In the genomic region with DNA sequence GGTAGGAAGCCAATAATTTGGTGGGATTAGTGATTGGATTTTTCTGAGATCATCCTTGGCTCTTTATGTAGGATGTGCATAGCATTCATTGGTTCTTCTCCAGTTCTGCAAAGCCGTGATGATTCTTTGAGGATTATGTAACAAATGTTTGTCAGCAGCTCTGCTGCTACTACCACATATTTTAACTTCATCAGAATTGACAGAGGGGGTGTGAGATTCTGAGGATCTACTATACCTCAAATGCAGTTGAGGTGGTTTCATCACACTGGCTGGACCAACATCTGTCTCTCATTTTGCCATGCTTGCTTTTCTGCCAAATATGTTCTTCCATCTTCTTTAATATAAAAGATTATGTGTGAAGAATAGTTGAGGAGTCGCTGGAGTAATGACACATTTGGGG, we compare ENCODE assay signal across 21 cellular contexts.
DNase-seq lines count a peak whose midpoint lies in the region; ATAC-seq, FAIRE-seq and TF ChIP-seq lines count a peak whose summit lies in the region.
"Had no signal": no experiment of that assay in that cellular context is flagged by ENCODE, and none has a peak within 500 bp of the region (broad histone marks: within the 10 kb centered on the region; RNA-seq: fewer than 3 reads in every experiment).

No MANE protein-coding gene starts in this region.

- intact Hi-C loops in ascending aorta (cut with DNase I), result no loop called here
- intact Hi-C loops in activated T-helper 1 cell treated with anti-CD3 and anti-CD28 coated beads, Interleukin-12 subunit alpha, Interleukin-12 subunit beta, Interleukin-2, Interleukin-4 antibody, amounts not matched to agents 30 ng/mL and 10 ng/mL and 1 ng/mL, durations not matched to agents 14 hours and 24 hours and 36 hours (cut with micrococcal nuclease), result no loop called here

- peaks cover 25% of the 10 kb centered on the region for H3K27me3 Mint-ChIP-seq in T-helper 17 cell
- peaks cover 2% of the 10 kb centered on the region for H3K27me3 Mint-ChIP-seq in activated T-helper 1 cell treated with anti-CD3 and anti-CD28 coated beads, Interleukin-12 subunit alpha, Interleukin-12 subunit beta, Interleukin-2, Interleukin-4 antibody, amounts not matched to agents 30 ng/mL and 10 ng/mL and 1 ng/mL, durations not matched to agents 14 hours and 24 hours and 36 hours (ENCODE audit: insufficient read depth)

- no peak overlapping the region for H3K27ac Mint-ChIP-seq in T-helper 17 cell
- H3K27ac Mint-ChIP-seq in activated T-helper 1 cell treated with anti-CD3 and anti-CD28 coated beads, Interleukin-12 subunit alpha, Interleukin-12 subunit beta, Interleukin-2, Interleukin-4 antibody, amounts not matched to agents 30 ng/mL and 10 ng/mL and 1 ng/mL, durations not matched to agents 14 hours and 24 hours and 36 hours, result no peak overlapping the region
- H3K27ac Mint-ChIP-seq: CD4-positive, CD25-positive, alpha-beta regulatory T cell had no signal

- H3K4me3 ChIP-seq in GM23248, result no peak overlapping the region
- no peak overlapping the region for H3K4me3 ChIP-seq in ascending aorta
- no peak overlapping the region for H3K4me3 ChIP-seq in fibroblast of mammary gland (ENCODE audit: control insufficient read depth, low read depth, low read length)
- no peak overlapping the region for H3K4me3 ChIP-seq in stomach smooth muscle (ENCODE audit: low read length in 2 of 2)
- H3K4me3 ChIP-seq: GM12878 had no signal

- no peak overlapping the region for H3K9ac ChIP-seq in GM23248
- no peak overlapping the region for H3K9ac ChIP-seq in stomach smooth muscle (ENCODE audit: low read length in 2 of 2)

- ATAC-seq in T-helper 17 cell, result no peak
- ATAC-seq: GM12878, HCT116 had no signal

- H3K27me3 ChIP-seq in GM23248 (replicated peaks; ENCODE audit: insufficient read depth) (no peaks in the 10 kb centered on the region), ascending aorta (no peaks in the 10 kb centered on the region), stomach smooth muscle (ENCODE audit: control insufficient read depth in 1 of 2, insufficient read depth in 2 of 2, low read length in 2 of 2) (no peaks in the 10 kb centered on the region)
- H3K27me3 ChIP-seq: BE2C had no signal

- DNase-seq in GM23248 (peak; percentile 10), ascending aorta (ENCODE audit: low spot score in 2 of 2) (no peak), fibroblast of mammary gland (ENCODE audit: low read depth) (peak; percentile 22), T-helper 17 cell (no peak), GM20000 (ENCODE audit: low spot score) (no peak), frontal cortex (ENCODE audit: low spot score in 2 of 2) (no peak)
- DNase-seq in activated T-helper 1 cell treated with anti-CD3 and anti-CD28 coated beads, Interleukin-12 subunit alpha, Interleukin-12 subunit beta, Interleukin-2, Interleukin-4 antibody, amounts not matched to agents 30 ng/mL and 10 ng/mL and 1 ng/mL, durations not matched to agents 14 hours and 24 hours and 36 hours (ENCODE audit: low spot score), result no peak
- DNase-seq: BE2C; C1 segment of cervical spinal cord; CD4-positive, CD25-positive, alpha-beta regulatory T cell; CD8-positive, alpha-beta memory T cell; DMS 273 treated with DMSO at 0.1 percent for 48 hours; DMS53; DND-41; EL; GOT3; H7; HFFc6 had no signal

- H3K27ac ChIP-seq in GM23248, result no peak overlapping the region
- peak overlapping the region; percentile 86 to 88 for H3K27ac ChIP-seq in ascending aorta
- peak overlapping the region; percentile 19 for H3K27ac ChIP-seq in stomach smooth muscle (ENCODE audit: low read length)

- H3K4me1 ChIP-seq in GM23248 (ENCODE audit: insufficient read depth) (peaks cover 34% of the 10 kb centered on the region), ascending aorta (peaks cover 20 to 26% of the 10 kb centered on the region in 2 donors), stomach smooth muscle (ENCODE audit: control insufficient read depth, insufficient read depth, low read length) (peaks cover 27% of the 10 kb centered on the region)
- H3K4me1 ChIP-seq: BE2C had no signal

- no peak for FAIRE-seq in frontal cortex (lab: Jason Lieb, UNC)
- FAIRE-seq: GM12878 had no signal

- no peak overlapping the region for H3K4me3 Mint-ChIP-seq in T-helper 17 cell
- no peak overlapping the region for H3K4me3 Mint-ChIP-seq in activated T-helper 1 cell treated with anti-CD3 and anti-CD28 coated beads, Interleukin-12 subunit alpha, Interleukin-12 subunit beta, Interleukin-2, Interleukin-4 antibody, amounts not matched to agents 30 ng/mL and 10 ng/mL and 1 ng/mL, durations not matched to agents 14 hours and 24 hours and 36 hours
- H3K4me3 Mint-ChIP-seq: CD4-positive, CD25-positive, alpha-beta regulatory T cell; CD8-positive, alpha-beta memory T cell had no signal

- no peak for TF ChIP-seq CTCF in ascending aorta (IDR thresholded peaks at IDR 0.05)
- no peak for TF ChIP-seq CTCF in fibroblast of mammary gland (conservative IDR thresholded peaks at IDR 0.05; ENCODE audit: control insufficient read depth, insufficient read depth, low read depth, low read length)
- TF ChIP-seq CTCF in GM20000 (IDR thresholded peaks at IDR 0.05; ENCODE audit: extremely low read depth, missing control alignments), result no peak

- no peaks in the 10 kb centered on the region for H3K9me2 ChIP-seq in GM23248 (ENCODE audit: insufficient read depth)

- H3K4me2 ChIP-seq in GM23248 (ENCODE audit: unreplicated experiment), result no peak overlapping the region

- H3K36me3 ChIP-seq in GM23248 (ENCODE audit: low read depth) (peaks cover 10% of the 10 kb centered on the region), ascending aorta (peaks cover 37 to 57% of the 10 kb centered on the region in 2 donors), stomach smooth muscle (ENCODE audit: control insufficient read depth in 2 of 2, insufficient read depth in 2 of 2, low read length in 2 of 2) (peaks cover 8 to 12% of the 10 kb centered on the region in 2 donors)
- H3K36me3 ChIP-seq: BE2C had no signal

- no peaks in the 10 kb centered on the region for H3K36me3 Mint-ChIP-seq in T-helper 17 cell (ENCODE audit: low read depth)
- H3K36me3 Mint-ChIP-seq in activated T-helper 1 cell treated with anti-CD3 and anti-CD28 coated beads, Interleukin-12 subunit alpha, Interleukin-12 subunit beta, Interleukin-2, Interleukin-4 antibody, amounts not matched to agents 30 ng/mL and 10 ng/mL and 1 ng/mL, durations not matched to agents 14 hours and 24 hours and 36 hours (ENCODE audit: low read depth), result no peaks in the 10 kb centered on the region
- H3K36me3 Mint-ChIP-seq: CD4-positive, CD25-positive, alpha-beta regulatory T cell; CD8-positive, alpha-beta memory T cell had no signal

- H4K20me1 ChIP-seq in GM23248 (ENCODE audit: insufficient read depth), result no peaks in the 10 kb centered on the region

- no peaks in the 10 kb centered on the region for H3K9me3 Mint-ChIP-seq in activated T-helper 1 cell treated with anti-CD3 and anti-CD28 coated beads, Interleukin-12 subunit alpha, Interleukin-12 subunit beta, Interleukin-2, Interleukin-4 antibody, amounts not matched to agents 30 ng/mL and 10 ng/mL and 1 ng/mL, durations not matched to agents 14 hours and 24 hours and 36 hours
- H3K9me3 Mint-ChIP-seq: CD8-positive, alpha-beta memory T cell; HFFc6 had no signal

- no peaks in the 10 kb centered on the region for H3K4me1 Mint-ChIP-seq in T-helper 17 cell
- H3K4me1 Mint-ChIP-seq in activated T-helper 1 cell treated with anti-CD3 and anti-CD28 coated beads, Interleukin-12 subunit alpha, Interleukin-12 subunit beta, Interleukin-2, Interleukin-4 antibody, amounts not matched to agents 30 ng/mL and 10 ng/mL and 1 ng/mL, durations not matched to agents 14 hours and 24 hours and 36 hours (ENCODE audit: low read depth), result no peaks in the 10 kb centered on the region
- H3K4me1 Mint-ChIP-seq: CD4-positive, CD25-positive, alpha-beta regulatory T cell; CD8-positive, alpha-beta memory T cell had no signal

- in situ Hi-C loops in GM23248 (cut with MboI), result loop anchor here (25.0 kb wide), 1 partner anchor 300 kb away; a partner anchor contains a TSS

- WGBS in GM23248 (ENCODE audit: low coverage in 1 of 2, low lambda C conversion rate in 2 of 2, missing lambda C conversion rate in 2 of 2), 2 experiments, result 92 to 97% methylated on average over 2 of the region's 2 CpGs

- no peaks in the 10 kb centered on the region for H3K79me2 ChIP-seq in GM23248 (ENCODE audit: insufficient read depth)

- H3F3A ChIP-seq in GM23248 (ENCODE audit: insufficient read depth), result peaks cover 41% of the 10 kb centered on the region

- H2AFZ ChIP-seq in GM23248, result no peak overlapping the region

- no peaks in the 10 kb centered on the region for H3K9me3 ChIP-seq in GM23248 (ENCODE audit: low read depth)
- no peaks in the 10 kb centered on the region for H3K9me3 ChIP-seq in ascending aorta
- no peaks in the 10 kb centered on the region for H3K9me3 ChIP-seq in stomach smooth muscle (ENCODE audit: control insufficient read depth in 2 of 2, low read length in 2 of 2)
- H3K9me3 ChIP-seq in T-helper 17 cell (ENCODE audit: control insufficient read depth, low read length, poor library complexity, severe bottlenecking), result no peaks in the 10 kb centered on the region
- H3K9me3 ChIP-seq: BE2C had no signal

Comparison
In these comparisons a context has a peak if more than half of its experiments do, and no peak if none do; other contexts are left out.
1. DNase-seq: peak in GM23248 (single experiment) and fibroblast of mammary gland (single experiment); none in ascending aorta (0 of 2), T-helper 17 cell (0 of 3), GM20000 (single experiment), activated T-helper 1 cell treated with anti-CD3 and anti-CD28 coated beads, Interleukin-12 subunit alpha, Interleukin-12 subunit beta, Interleukin-2, Interleukin-4 antibody, amounts not matched to agents 30 ng/mL and 10 ng/mL and 1 ng/mL, durations not matched to agents 14 hours and 24 hours and 36 hours (single experiment) and frontal cortex (0 of 2).